In the genomic region with DNA sequence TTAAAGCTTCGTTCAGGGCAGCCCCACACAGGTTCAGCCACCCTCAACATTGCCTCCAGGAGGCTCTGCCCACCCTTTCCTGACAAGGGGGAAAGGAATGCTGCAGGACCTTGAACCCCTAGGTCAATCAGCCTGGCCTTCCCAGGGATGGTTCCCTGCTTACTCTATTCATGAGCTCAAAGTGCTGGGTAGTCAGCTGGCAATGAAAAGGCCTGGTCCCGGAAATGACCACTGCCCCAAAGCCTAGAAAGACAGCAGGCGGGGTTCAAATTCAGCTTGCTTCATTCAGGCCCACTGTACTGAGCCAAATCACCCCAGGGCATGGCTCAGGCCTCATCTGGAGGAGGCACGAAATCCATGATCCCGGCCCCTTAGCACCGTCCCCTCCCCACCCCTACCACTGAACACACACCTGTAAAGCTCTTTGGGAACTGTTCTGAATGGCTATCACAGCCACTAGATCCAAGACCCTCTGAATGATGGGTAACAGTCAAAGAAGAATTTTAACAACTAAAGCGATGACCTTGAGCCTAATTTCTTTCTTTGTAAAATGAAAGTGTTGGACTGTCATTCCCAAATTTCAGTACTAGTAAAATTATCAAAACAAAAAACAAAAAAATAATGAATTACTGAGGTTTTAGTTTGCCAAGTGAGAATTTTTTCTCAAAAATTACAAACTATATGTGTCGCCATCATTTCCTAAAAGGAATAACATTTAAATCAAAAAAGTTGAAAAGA, we compare ENCODE assay signal across 8 cellular contexts. TPM values are rescaled to one million over a fixed set of nuclear protein-coding genes. Genes with fewer than 3 reads are reported as not detected.
A peak's percentile ranks its signal among the peaks of the same experiment; 100 is the strongest.
DNase-seq lines count a peak whose midpoint lies in the region; ATAC-seq and TF ChIP-seq lines count a peak whose summit lies in the region.

No MANE protein-coding gene starts in this region.

- H3K36me3 Mint-ChIP-seq in naive B cell: no peaks in the 10 kb centered on the region

- peak overlapping the region; percentile 91 to 97 (median 95) for H3K4me3 Mint-ChIP-seq in naive B cell

- DNase-seq in RPMI7951 (ENCODE audit: low read depth) (peak; percentile 84), epithelial cell of esophagus (ENCODE audit: low read depth) (peak; percentile 60), naive B cell (no peak), NCI-H345 (lab: John Stamatoyannopoulos, UW) (no peak), NCI-H2081 treated with DMSO at 0.1 percent for 48 hours (lab: John Stamatoyannopoulos, UW) (no peak)

- peak overlapping the region; percentile 63 for H3K4me3 ChIP-seq in GM08714 (ENCODE audit: low read length)
- peak overlapping the region; percentile 75 for H3K4me3 ChIP-seq in epithelial cell of esophagus (ENCODE audit: low read length)

- no peaks in the 10 kb centered on the region for H3K9me3 Mint-ChIP-seq in naive B cell

- peak overlapping the region; percentile 81 to 97 (median 88) for H3K27ac Mint-ChIP-seq in naive B cell

- ATAC-seq in naive B cell (ENCODE audit: low read depth in 2 of 2) (no peak), HG02870 (IDR thresholded peaks at IDR 0.05; ENCODE audit: unreplicated experiment) (no peak), HG02973 (IDR thresholded peaks at IDR 0.05; ENCODE audit: unreplicated experiment) (no peak)

- no peaks in the 10 kb centered on the region for H3K27me3 Mint-ChIP-seq in naive B cell

- no peak for TF ChIP-seq CTCF in epithelial cell of esophagus (IDR thresholded peaks at IDR 0.05; ENCODE audit: insufficient read depth, low read depth, low read length, missing control alignments)

- peaks cover 17 to 31% (median 31%) of the 10 kb centered on the region in 3 donors for H3K4me1 Mint-ChIP-seq in naive B cell

RNA-seq across cellular contexts. Expression of a gene that starts 1.0 kb away (rescaled TPM):
- total RNA-seq in RPMI7951 (2014; rRNA removed; shearing (Covaris generic)): 29.4 and 32.8 TPM in 2 replicates
- 10 to 100 TPM; 13.5 to 24.0 (median 21.2) TPM for polyA plus RNA-seq in naive B cell (ENCODE audit: low read depth in 6 of 6)

RNA-seq across cellular contexts. Expression of a gene that starts 20.9 kb away (rescaled TPM):
- 17.3 and 24.6 TPM in 2 replicates for total RNA-seq in RPMI7951 (2014; rRNA removed; shearing (Covaris generic))
- polyA plus RNA-seq in naive B cell (ENCODE audit: low read depth in 6 of 6): 10 to 100 TPM in 4 of 6 donors, 1 to 10 TPM in 2; 7.8 to 20.8 (median 11.1) TPM

RNA-seq across cellular contexts. Expression of a gene that starts 36.1 kb away (rescaled TPM):
- 190 and 247 TPM in 2 replicates for total RNA-seq in RPMI7951 (2014; rRNA removed; shearing (Covaris generic))
- polyA plus RNA-seq in naive B cell (ENCODE audit: low read depth in 6 of 6): 100 to 1,000 TPM; 114 to 144 (median 132) TPM

Comparison
In these comparisons a context has a peak if more than half of its experiments do, and no peak if none do; other contexts are left out.
1. DNase-seq: peak in RPMI7951 (single experiment) and epithelial cell of esophagus (single experiment); none in naive B cell (single experiment), NCI-H345 (single experiment) and NCI-H2081 treated with DMSO at 0.1 percent for 48 hours (single experiment).